In the genomic region with DNA sequence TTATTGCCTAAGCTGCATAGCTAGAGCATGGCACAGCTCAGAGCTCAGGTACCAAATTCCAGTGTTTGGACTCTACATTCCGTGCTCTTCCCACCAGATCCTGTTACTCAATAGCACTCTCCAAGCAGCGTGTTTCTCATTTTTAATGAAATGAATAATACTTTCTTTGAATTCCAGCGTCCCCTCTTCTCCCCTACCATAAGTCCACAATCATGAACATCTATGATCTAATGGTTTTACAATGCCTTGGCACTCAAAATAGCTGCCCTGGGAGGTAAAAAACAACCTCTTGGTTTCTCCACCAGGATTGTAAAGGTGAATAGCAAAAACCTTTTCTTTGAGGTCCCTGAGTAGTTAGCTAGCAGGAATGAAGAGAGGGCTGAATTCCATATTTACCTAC, we compare ENCODE assay signal across 28 cellular contexts.
"Had no signal": no experiment of that assay in that cellular context is flagged by ENCODE, and none has a peak within 500 bp of the region (broad histone marks: within the 10 kb centered on the region; RNA-seq: fewer than 3 reads in every experiment).

No MANE protein-coding gene starts in this region.

- ATAC-seq: heart right ventricle; left ventricle myocardium superior; lower lobe of right lung; naive thymus-derived CD8-positive, alpha-beta T cell; right cardiac atrium; stimulated activated naive B cell treated with anti-CD40 and anti-IgM and Interleukin-4, amounts not matched to agents 10 μg/mL and 1 μg/mL and 100 μg/mL, for 72 hours had no signal

- H3K4me1 ChIP-seq: esophagus squamous epithelium, heart right ventricle, lower lobe of right lung, prostate gland, spleen, tibial nerve, upper lobe of left lung, uterus had no signal

- FAIRE-seq: endometrium had no signal

- H3K36me3 ChIP-seq: esophagus squamous epithelium, heart right ventricle, lower lobe of right lung, prostate gland, spleen, thoracic aorta, tibial nerve, upper lobe of left lung, uterus had no signal

- H3K27me3 Mint-ChIP-seq: stimulated activated naive B cell treated with anti-CD40 and anti-IgM and Interleukin-4, amounts not matched to agents 10 μg/mL and 1 μg/mL and 100 μg/mL, for 72 hours; stimulated activated naive CD8-positive, alpha-beta T cell treated with anti-CD3 and anti-CD28 coated beads, Interleukin-15, Interleukin-2, amounts not matched to agents 100 ng/mL and 50 ng/mL, for 24 hours had no signal

- H3K4me1 Mint-ChIP-seq: naive thymus-derived CD8-positive, alpha-beta T cell; nephron progenitor cell; stimulated activated naive B cell treated with anti-CD40 and anti-IgM and Interleukin-4, amounts not matched to agents 10 μg/mL and 1 μg/mL and 100 μg/mL, for 72 hours had no signal

- DNase-seq: dermis blood vessel endothelial cell; effector memory CD4-positive, alpha-beta T cell; erythroblast; esophagus squamous epithelium; foreskin melanocyte; glutamatergic neuron; heart right ventricle; hippocampal formation; islet precursor cell; kidney glomerular epithelial cell; left ventricle myocardium superior; lower lobe of right lung; naive thymus-derived CD8-positive, alpha-beta T cell; nephron progenitor cell; nucleus accumbens; right cardiac atrium; spleen; stimulated activated CD4-positive, alpha-beta T cell treated with anti-CD3 and anti-CD28 coated beads, Interleukin-2, amount 100 ng/mL, for 48 hours; stimulated activated naive B cell treated with anti-CD40 and anti-IgM and Interleukin-4, amounts not matched to agents 10 μg/mL and 1 μg/mL and 100 μg/mL, for 72 hours; upper lobe of left lung; uterus had no signal

- H3K4me3 ChIP-seq: coronary artery, esophagus squamous epithelium, heart right ventricle, lower lobe of right lung, prostate gland, skin epidermis, spleen, thoracic aorta, tibial nerve, upper lobe of left lung, uterus had no signal

- H3K36me3 Mint-ChIP-seq: naive thymus-derived CD8-positive, alpha-beta T cell had no signal

- H3K27me3 ChIP-seq: esophagus squamous epithelium, spleen, tibial nerve, upper lobe of left lung, uterus had no signal

- H3K27ac ChIP-seq: coronary artery, esophagus squamous epithelium, heart right ventricle, lower lobe of right lung, prostate gland, skin epidermis, spleen, thoracic aorta, tibial nerve, upper lobe of left lung, uterus had no signal

- H3K9me3 ChIP-seq: esophagus squamous epithelium, heart right ventricle, lower lobe of right lung, prostate gland, spleen, thoracic aorta, tibial nerve, upper lobe of left lung, uterus had no signal

- H3K27ac Mint-ChIP-seq: naive thymus-derived CD8-positive, alpha-beta T cell; nephron progenitor cell; stimulated activated naive B cell treated with anti-CD40 and anti-IgM and Interleukin-4, amounts not matched to agents 10 μg/mL and 1 μg/mL and 100 μg/mL, for 72 hours; stimulated activated naive CD8-positive, alpha-beta T cell treated with anti-CD3 and anti-CD28 coated beads, Interleukin-15, Interleukin-2, amounts not matched to agents 100 ng/mL and 50 ng/mL, for 24 hours had no signal

- H3K9me3 Mint-ChIP-seq: nephron progenitor cell; stimulated activated naive B cell treated with anti-CD40 and anti-IgM and Interleukin-4, amounts not matched to agents 10 μg/mL and 1 μg/mL and 100 μg/mL, for 72 hours; stimulated activated naive CD8-positive, alpha-beta T cell treated with anti-CD3 and anti-CD28 coated beads, Interleukin-15, Interleukin-2, amounts not matched to agents 100 ng/mL and 50 ng/mL, for 24 hours had no signal

- H3K4me3 Mint-ChIP-seq: naive thymus-derived CD8-positive, alpha-beta T cell; nephron progenitor cell; stimulated activated naive B cell treated with anti-CD40 and anti-IgM and Interleukin-4, amounts not matched to agents 10 μg/mL and 1 μg/mL and 100 μg/mL, for 72 hours; stimulated activated naive CD8-positive, alpha-beta T cell treated with anti-CD3 and anti-CD28 coated beads, Interleukin-15, Interleukin-2, amounts not matched to agents 100 ng/mL and 50 ng/mL, for 24 hours had no signal
